7 cellular contexts compared by ENCODE assay signal in the genomic region with DNA sequence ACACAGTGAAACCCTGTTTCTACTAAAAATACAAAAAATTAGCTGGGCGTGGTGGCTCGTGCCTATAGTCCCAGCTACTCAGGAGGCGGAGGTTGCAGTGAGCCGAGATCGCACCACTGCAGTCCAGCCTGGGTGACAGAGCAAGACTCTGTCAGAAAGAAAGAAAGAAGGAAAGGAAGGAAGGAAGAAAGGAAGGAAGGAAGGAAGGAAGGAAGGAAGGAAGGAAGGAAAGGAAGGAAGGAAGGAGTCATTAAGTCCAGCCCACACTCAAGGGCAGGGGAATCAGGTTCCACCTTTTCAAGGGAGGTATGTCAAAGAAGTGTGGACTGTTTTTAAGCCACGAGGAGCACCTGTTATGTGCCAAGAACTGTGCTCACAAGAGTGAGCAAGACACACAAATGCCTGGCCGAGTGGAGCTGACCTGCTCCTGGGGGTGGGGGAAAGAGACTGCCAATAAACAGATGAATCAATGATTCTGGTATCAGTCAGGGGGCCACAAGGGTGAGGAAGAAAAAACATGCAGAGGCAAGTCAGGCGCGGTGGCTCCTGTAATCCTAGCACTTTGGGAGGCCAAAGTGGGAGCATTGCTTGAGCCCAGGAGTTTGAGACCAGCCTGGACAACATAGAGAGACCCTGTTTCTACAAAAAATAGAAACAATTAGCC. TPM values are rescaled to one million over a fixed set of nuclear protein-coding genes. Genes with fewer than 3 reads are reported as not detected.
DNase-seq lines count a peak whose midpoint lies in the region; ATAC-seq and TF ChIP-seq lines count a peak whose summit lies in the region.
"Not testable (repeated sequence)": the region's sequence is repeated elsewhere in the genome, so short reads cannot be mapped to it uniquely, and the experiment has no call there.

No MANE protein-coding gene starts in this region.

- not testable (repeated sequence) for H3K36me3 ChIP-seq in CD8-positive, alpha-beta memory T cell (ENCODE audit: insufficient read depth, low read length); RWPE2 (ENCODE audit: low read depth)

- not testable (repeated sequence) for H3K27ac ChIP-seq in CD8-positive, alpha-beta memory T cell (ENCODE audit: low read depth, low read length)
- H3K27ac ChIP-seq in RWPE2 (ENCODE audit: poor library complexity, severe bottlenecking) = peak overlapping the region; percentile 72

- TF ChIP-seq CTCF in RWPE2 (IDR thresholded peaks at IDR 0.05; ENCODE audit: poor library complexity, severe bottlenecking) = not testable (repeated sequence)

- H3K4me1 ChIP-seq in CD8-positive, alpha-beta memory T cell (ENCODE audit: insufficient read depth, low read length) = peaks cover 30% of the 10 kb centered on the region
- H3K4me1 ChIP-seq in RWPE2 (ENCODE audit: insufficient read depth, poor library complexity, severe bottlenecking) = peaks cover 15% of the 10 kb centered on the region

- DNase-seq in CD8-positive, alpha-beta memory T cell; RWPE2 (ENCODE audit: low spot score); activated CD4-positive, alpha-beta T cell treated with anti-CD3 and anti-CD28 coated beads, Interleukin-2, amount 10 ng/mL, durations not matched to agents 7 days and 5 days; memory B cell (ENCODE audit: low spot score in 2 of 2): not testable (repeated sequence)

- H3K9me3 Mint-ChIP-seq in CD8-positive, alpha-beta memory T cell; activated CD4-positive, alpha-beta T cell treated with anti-CD3 and anti-CD28 coated beads, Interleukin-2, amount 10 ng/mL, durations not matched to agents 7 days and 5 days; activated naive CD4-positive, alpha-beta T cell treated with anti-CD3 and anti-CD28 coated beads, Interleukin-2, amount 50 U/mL, for 24 hours; dendritic cell treated with granulocyte-macrophage colony-stimulating factor and Interleukin-4, amounts not matched to agents 40 ng/mL and 50 ng/mL, for 4 days; memory B cell; stimulated activated memory B cell treated with anti-CD40 and anti-IgM and Interleukin-4, amounts not matched to agents 10 μg/mL and 1 μg/mL and 100 μg/mL, for 72 hours: not testable (repeated sequence)

- POLR2A ChIA-PET in CD8-positive, alpha-beta memory T cell (lab: Charles Lee) = not testable (repeated sequence)
- POLR2A ChIA-PET in activated CD4-positive, alpha-beta T cell treated with anti-CD3 and anti-CD28 coated beads, Interleukin-2, amount 10 ng/mL, durations not matched to agents 7 days and 5 days (lab: Charles Lee) = interaction anchor here (0.6 kb wide), 1 partner anchor 131 kb away, joined by 9 read pairs; no protein-coding TSS in a partner anchor

- H3K4me1 Mint-ChIP-seq in CD8-positive, alpha-beta memory T cell = peaks cover 28 to 43% (median 28%) of the 10 kb centered on the region in 3 donors
- peaks cover 43% of the 10 kb centered on the region for H3K4me1 Mint-ChIP-seq in activated CD4-positive, alpha-beta T cell treated with anti-CD3 and anti-CD28 coated beads, Interleukin-2, amount 10 ng/mL, durations not matched to agents 7 days and 5 days
- H3K4me1 Mint-ChIP-seq in activated naive CD4-positive, alpha-beta T cell treated with anti-CD3 and anti-CD28 coated beads, Interleukin-2, amount 50 U/mL, for 24 hours = peaks cover 51% of the 10 kb centered on the region
- H3K4me1 Mint-ChIP-seq in dendritic cell treated with granulocyte-macrophage colony-stimulating factor and Interleukin-4, amounts not matched to agents 40 ng/mL and 50 ng/mL, for 4 days (ENCODE audit: low read depth) = peaks cover 63% of the 10 kb centered on the region
- peaks cover 43% of the 10 kb centered on the region for H3K4me1 Mint-ChIP-seq in memory B cell
- H3K4me1 Mint-ChIP-seq in stimulated activated memory B cell treated with anti-CD40 and anti-IgM and Interleukin-4, amounts not matched to agents 10 μg/mL and 1 μg/mL and 100 μg/mL, for 72 hours = peaks cover 62% of the 10 kb centered on the region

- intact Hi-C loops in dendritic cell treated with granulocyte-macrophage colony-stimulating factor and Interleukin-4, amounts not matched to agents 40 ng/mL and 50 ng/mL, for 4 days (cut with micrococcal nuclease) = loop anchor here (2.0 to 5.0 kb wide), 2 partner anchors 45 to 68 kb away; no protein-coding TSS in a partner anchor

- H3K4me3 ChIP-seq in CD8-positive, alpha-beta memory T cell (ENCODE audit: low read length); RWPE2 (ENCODE audit: severe bottlenecking): not testable (repeated sequence)

- peak overlapping the region in 1 of 7 donors; percentile 22 for H3K4me3 Mint-ChIP-seq in CD8-positive, alpha-beta memory T cell
- H3K4me3 Mint-ChIP-seq in activated CD4-positive, alpha-beta T cell treated with anti-CD3 and anti-CD28 coated beads, Interleukin-2, amount 10 ng/mL, durations not matched to agents 7 days and 5 days; dendritic cell treated with granulocyte-macrophage colony-stimulating factor and Interleukin-4, amounts not matched to agents 40 ng/mL and 50 ng/mL, for 4 days; memory B cell; stimulated activated memory B cell treated with anti-CD40 and anti-IgM and Interleukin-4, amounts not matched to agents 10 μg/mL and 1 μg/mL and 100 μg/mL, for 72 hours: not testable (repeated sequence)
- peak overlapping the region; percentile 24 for H3K4me3 Mint-ChIP-seq in activated naive CD4-positive, alpha-beta T cell treated with anti-CD3 and anti-CD28 coated beads, Interleukin-2, amount 50 U/mL, for 24 hours

- H3K27ac Mint-ChIP-seq in CD8-positive, alpha-beta memory T cell = peak overlapping the region in 5 of 8 donors; percentile 12 to 86 (median 71)
- H3K27ac Mint-ChIP-seq in activated CD4-positive, alpha-beta T cell treated with anti-CD3 and anti-CD28 coated beads, Interleukin-2, amount 10 ng/mL, durations not matched to agents 7 days and 5 days = peak overlapping the region; percentile 73
- peak overlapping the region; percentile 89 for H3K27ac Mint-ChIP-seq in activated naive CD4-positive, alpha-beta T cell treated with anti-CD3 and anti-CD28 coated beads, Interleukin-2, amount 50 U/mL, for 24 hours
- peak overlapping the region; percentile 92 for H3K27ac Mint-ChIP-seq in dendritic cell treated with granulocyte-macrophage colony-stimulating factor and Interleukin-4, amounts not matched to agents 40 ng/mL and 50 ng/mL, for 4 days
- peak overlapping the region; percentile 29 for H3K27ac Mint-ChIP-seq in memory B cell
- H3K27ac Mint-ChIP-seq in stimulated activated memory B cell treated with anti-CD40 and anti-IgM and Interleukin-4, amounts not matched to agents 10 μg/mL and 1 μg/mL and 100 μg/mL, for 72 hours = peak overlapping the region; percentile 91

- not testable (repeated sequence) for ATAC-seq in RWPE2 (ENCODE audit: low read depth); memory B cell (ENCODE audit: low read depth); stimulated activated memory B cell treated with anti-CD40 and anti-IgM and Interleukin-4, amounts not matched to agents 10 μg/mL and 1 μg/mL and 100 μg/mL, for 72 hours

- not testable (repeated sequence) for H3K27me3 ChIP-seq in CD8-positive, alpha-beta memory T cell (ENCODE audit: insufficient read depth, low read length, poor library complexity, severe bottlenecking); RWPE2 (ENCODE audit: insufficient read depth, poor library complexity, severe bottlenecking)

- H3K36me3 Mint-ChIP-seq in CD8-positive, alpha-beta memory T cell; activated CD4-positive, alpha-beta T cell treated with anti-CD3 and anti-CD28 coated beads, Interleukin-2, amount 10 ng/mL, durations not matched to agents 7 days and 5 days (ENCODE audit: low read depth); activated naive CD4-positive, alpha-beta T cell treated with anti-CD3 and anti-CD28 coated beads, Interleukin-2, amount 50 U/mL, for 24 hours; dendritic cell treated with granulocyte-macrophage colony-stimulating factor and Interleukin-4, amounts not matched to agents 40 ng/mL and 50 ng/mL, for 4 days (ENCODE audit: low read depth); memory B cell; stimulated activated memory B cell treated with anti-CD40 and anti-IgM and Interleukin-4, amounts not matched to agents 10 μg/mL and 1 μg/mL and 100 μg/mL, for 72 hours: not testable (repeated sequence)

- not testable (repeated sequence) for H3K27me3 Mint-ChIP-seq in CD8-positive, alpha-beta memory T cell; activated CD4-positive, alpha-beta T cell treated with anti-CD3 and anti-CD28 coated beads, Interleukin-2, amount 10 ng/mL, durations not matched to agents 7 days and 5 days; activated naive CD4-positive, alpha-beta T cell treated with anti-CD3 and anti-CD28 coated beads, Interleukin-2, amount 50 U/mL, for 24 hours; dendritic cell treated with granulocyte-macrophage colony-stimulating factor and Interleukin-4, amounts not matched to agents 40 ng/mL and 50 ng/mL, for 4 days; memory B cell; stimulated activated memory B cell treated with anti-CD40 and anti-IgM and Interleukin-4, amounts not matched to agents 10 μg/mL and 1 μg/mL and 100 μg/mL, for 72 hours

- not testable (repeated sequence) for H3K9me3 ChIP-seq in CD8-positive, alpha-beta memory T cell (ENCODE audit: low read length); RWPE2 (ENCODE audit: severe bottlenecking)

- CTCF ChIA-PET in CD8-positive, alpha-beta memory T cell (lab: Charles Lee) = interaction anchor here (0.6 to 27.8 kb wide), 3 partner anchors 13 to 271 kb away, joined by 3 to 1032 read pairs (median 4); no protein-coding TSS in a partner anchor
- CTCF ChIA-PET in activated CD4-positive, alpha-beta T cell treated with anti-CD3 and anti-CD28 coated beads, Interleukin-2, amount 10 ng/mL, durations not matched to agents 7 days and 5 days (lab: Charles Lee) = interaction anchor here (1.0 to 8.8 kb wide), 7 partner anchors 20 to 59 kb away, joined by 4 to 79 read pairs (median 8); no protein-coding TSS in a partner anchor

RNA-seq across cellular contexts. Expression of a gene that starts 5.8 kb away (rescaled TPM):
- total RNA-seq in CD8-positive, alpha-beta memory T cell = 10 to 100 TPM; 46.8 to 48.9 TPM
- 11.1 TPM for polyA plus RNA-seq in CD8-positive, alpha-beta memory T cell
- 10 to 100 TPM; 29.7 to 29.8 TPM for total RNA-seq in activated CD4-positive, alpha-beta T cell treated with anti-CD3 and anti-CD28 coated beads, Interleukin-2, amount 10 ng/mL, durations not matched to agents 7 days and 5 days

RNA-seq across cellular contexts. Expression of a gene that starts 31.0 kb away (rescaled TPM):
- 1 to 10 TPM; 3.8 to 3.9 TPM for total RNA-seq in CD8-positive, alpha-beta memory T cell
- 1.8 TPM for polyA plus RNA-seq in CD8-positive, alpha-beta memory T cell
- under 1 TPM; 0.69 to 0.97 TPM for total RNA-seq in activated CD4-positive, alpha-beta T cell treated with anti-CD3 and anti-CD28 coated beads, Interleukin-2, amount 10 ng/mL, durations not matched to agents 7 days and 5 days

Comparison
In these comparisons a context has a peak if more than half of its experiments do, and no peak if none do; other contexts are left out.
1. H3K27ac Mint-ChIP-seq: peak in every context shown above with its lines; median percentile 92 in dendritic cell treated with granulocyte-macrophage colony-stimulating factor and Interleukin-4, amounts not matched to agents 40 ng/mL and 50 ng/mL, for 4 days; 91 in stimulated activated memory B cell treated with anti-CD40 and anti-IgM and Interleukin-4, amounts not matched to agents 10 μg/mL and 1 μg/mL and 100 μg/mL, for 72 hours; 89 in activated naive CD4-positive, alpha-beta T cell treated with anti-CD3 and anti-CD28 coated beads, Interleukin-2, amount 50 U/mL, for 24 hours; 73 in activated CD4-positive, alpha-beta T cell treated with anti-CD3 and anti-CD28 coated beads, Interleukin-2, amount 10 ng/mL, durations not matched to agents 7 days and 5 days; 71 in CD8-positive, alpha-beta memory T cell; 29 in memory B cell.